Comparison of ENCODE assay signal across 26 cellular contexts in the genomic region with DNA sequence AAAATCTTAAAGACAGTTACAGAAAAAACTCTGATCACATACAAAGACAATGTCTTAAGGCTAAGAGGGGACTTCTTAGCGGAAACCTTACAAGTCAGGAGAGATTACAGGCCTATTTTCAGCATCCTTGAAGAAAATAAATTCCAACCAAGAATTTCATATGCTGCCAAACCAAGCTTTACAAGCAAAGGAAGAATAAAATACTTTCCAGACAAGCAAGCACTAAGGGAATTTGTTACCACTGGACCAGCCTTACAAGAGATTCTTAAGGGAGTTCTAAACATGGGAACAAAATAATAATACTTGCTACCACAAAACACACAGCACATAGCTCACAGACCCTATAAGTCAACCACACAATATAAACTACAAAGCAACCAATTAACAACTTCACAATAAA.
"Had no signal": no experiment of that assay in that cellular context is flagged by ENCODE, and none has a peak within 500 bp of the region (broad histone marks: within the 10 kb centered on the region; RNA-seq: fewer than 3 reads in every experiment).

No MANE protein-coding gene starts in this region.

- H3K36me3 ChIP-seq: esophagus squamous epithelium, gastrocnemius medialis, heart right ventricle, left lung, lower lobe of right lung had no signal

- H3K9me3 ChIP-seq: gastrocnemius medialis had no signal

- H3K4me3 ChIP-seq: coronary artery, esophagus squamous epithelium, gastrocnemius medialis, heart right ventricle, left lung, lower lobe of right lung, mucosa of descending colon had no signal

- DNase-seq: effector CD8-positive, alpha-beta T cell; effector memory CD8-positive, alpha-beta T cell; endodermal cell; erythroblast; esophagus squamous epithelium; foreskin fibroblast; foreskin melanocyte; gastrocnemius medialis; glutamatergic neuron; head of caudate nucleus; heart right ventricle; hippocampal formation; left cardiac atrium; left lung; left ventricle myocardium superior; lower lobe of right lung; mesenchymal stem cell; mucosa of descending colon; naive B cell had no signal

- H3K27me3 ChIP-seq: esophagus squamous epithelium, gastrocnemius medialis, heart right ventricle, left lung had no signal

- H3K4me1 ChIP-seq: esophagus squamous epithelium, gastrocnemius medialis, heart right ventricle, left lung, lower lobe of right lung had no signal

- FAIRE-seq: colon, endometrium, islet of Langerhans, keratinocyte had no signal

- H3K27ac ChIP-seq: coronary artery, epithelial cell of prostate, esophagus squamous epithelium, gastrocnemius medialis, heart right ventricle, left lung, lower lobe of right lung had no signal

- ATAC-seq: effector memory CD8-positive, alpha-beta T cell; esophagus mucosa; gastrocnemius medialis; heart right ventricle; left cardiac atrium; left lung; left ventricle myocardium superior; lower lobe of right lung; mucosa of descending colon had no signal
